ENCODE assay signal across 8 cellular contexts in genomic region chr10:100529473-100530298, GRCh38. TPM values are rescaled to one million over a fixed set of nuclear protein-coding genes. Genes with fewer than 3 reads are reported as not detected.
A peak's percentile ranks its signal among the peaks of the same experiment; 100 is the strongest.
DNase-seq lines count a peak whose midpoint lies in the region; ATAC-seq and TF ChIP-seq lines count a peak whose summit lies in the region.

Gene NDUFB8, minus strand, starts transcription at chr10:100529871. Its CDS starts 20 bp downstream, at chr10:100529851.

- no peak within 1 kb of the TSS for H3K4me3 ChIP-seq in KMS-11 (IDR thresholded peaks at IDR 0.05; ENCODE audit: insufficient read depth, low read depth, low read length)
- peak within 1 kb of the TSS; percentile 66 to 93 (median 85) for H3K4me3 ChIP-seq in Peyer's patch
- H3K4me3 ChIP-seq in mucosa of stomach (ENCODE audit: low read length) = peak within 1 kb of the TSS; percentile 81

- H3K36me3 Mint-ChIP-seq in activated T-cell treated with anti-CD3 and anti-CD28 coated beads, Interleukin-2, amount 50 U/mL, for 24 hours (ENCODE audit: low read depth) = peaks cover 52% of the 10 kb centered on the region

- peaks cover 43% of the 10 kb centered on the region for H3K4me1 Mint-ChIP-seq in activated T-cell treated with anti-CD3 and anti-CD28 coated beads, Interleukin-2, amount 50 U/mL, for 24 hours (ENCODE audit: low read depth)

- H3K36me3 ChIP-seq in KMS-11 (ENCODE audit: insufficient read depth) = no peaks in the 10 kb centered on the region
- peaks cover 0 to 23% (median 0%) of the 10 kb centered on the region in 3 donors for H3K36me3 ChIP-seq in Peyer's patch
- no peaks in the 10 kb centered on the region for H3K36me3 ChIP-seq in mucosa of stomach (ENCODE audit: control insufficient read depth, insufficient read depth, low read length)

- no peak for TF ChIP-seq CTCF in KMS-11 (conservative IDR thresholded peaks at IDR 0.05; ENCODE audit: low read depth, low read length)
- TF ChIP-seq CTCF in Peyer's patch (IDR thresholded peaks at IDR 0.05) = no peak

- peaks cover 23% of the 10 kb centered on the region; the same call in 1 of the 2 replicates for H3K79me2 ChIP-seq in KMS-11 (ENCODE audit: insufficient read depth, low read depth)

- DNase-seq in Ammon's horn (ENCODE audit: low spot score) (peak; percentile 90), Peyer's patch (peak; percentile 89 to 95 (median 91)), erythroblast (lab: John Stamatoyannopoulos, UW) (peak; percentile 87 to 90)
- DNase-seq in activated T-cell treated with anti-CD3 and anti-CD28 coated beads, Interleukin-2, amount 50 U/mL, for 24 hours = peak; percentile 91
- DNase-seq in stimulated activated CD8-positive, alpha-beta memory T cell treated with anti-CD3 and anti-CD28 coated beads, Interleukin-4, amount 100 ng/mL, for 48 hours = peak; percentile 92

- TF ChIP-seq POLR2A in Peyer's patch (IDR thresholded peaks at IDR 0.05) = peak; percentile 42 to 57
- TF ChIP-seq POLR2A in erythroblast (IDR thresholded peaks at IDR 0.05; ENCODE audit: low read length) = peak; percentile 83

- peak within 1 kb of the TSS; percentile 100 for H3K4me3 Mint-ChIP-seq in activated T-cell treated with anti-CD3 and anti-CD28 coated beads, Interleukin-2, amount 50 U/mL, for 24 hours

- peak within 1 kb of the TSS; percentile 91 for H3K4me2 ChIP-seq in KMS-11

- H3K4me1 ChIP-seq in KMS-11 (ENCODE audit: low read depth, poor library complexity, severe bottlenecking) (peaks cover 48% of the 10 kb centered on the region), Peyer's patch (peaks cover 0 to 19% (median 5%) of the 10 kb centered on the region in 4 donors), mucosa of stomach (ENCODE audit: control insufficient read depth, insufficient read depth, low read length) (peaks cover 10% of the 10 kb centered on the region)

- peak within 1 kb of the TSS; percentile 100 for H3K27ac Mint-ChIP-seq in activated T-cell treated with anti-CD3 and anti-CD28 coated beads, Interleukin-2, amount 50 U/mL, for 24 hours

- ATAC-seq in GM19395 (IDR thresholded peaks at IDR 0.05; ENCODE audit: unreplicated experiment) = peak; percentile 60

- H3K27me3 ChIP-seq in KMS-11 (ENCODE audit: insufficient read depth, low read depth) (no peaks in the 10 kb centered on the region), Peyer's patch (no peaks in the 10 kb centered on the region), mucosa of stomach (ENCODE audit: control insufficient read depth, insufficient read depth, low read length) (no peaks in the 10 kb centered on the region)

- H3K9me3 ChIP-seq in Peyer's patch (no peaks in the 10 kb centered on the region), mucosa of stomach (ENCODE audit: control insufficient read depth, low read length) (no peaks in the 10 kb centered on the region)

- H3K9ac ChIP-seq in KMS-11 (peak within 1 kb of the TSS; percentile 71; the same call in 1 of the 2 replicates), mucosa of stomach (ENCODE audit: low read length) (peak within 1 kb of the TSS; percentile 92)

- H2AFZ ChIP-seq in KMS-11 (ENCODE audit: low read depth) = peak within 1 kb of the TSS; percentile 86

- H3K27me3 Mint-ChIP-seq in activated T-cell treated with anti-CD3 and anti-CD28 coated beads, Interleukin-2, amount 50 U/mL, for 24 hours = no peaks in the 10 kb centered on the region

- H4K20me1 ChIP-seq in KMS-11 (ENCODE audit: insufficient read depth) = no peaks in the 10 kb centered on the region

- H3K9me3 Mint-ChIP-seq in activated T-cell treated with anti-CD3 and anti-CD28 coated beads, Interleukin-2, amount 50 U/mL, for 24 hours = no peaks in the 10 kb centered on the region

- H3K27ac ChIP-seq in KMS-11 (peak within 1 kb of the TSS; percentile 18; the same call in 1 of the 2 replicates), Peyer's patch (peak within 1 kb of the TSS; percentile 79 to 83 (median 82))

RNA-seq across cellular contexts. Expression of gene NDUFB8, which starts in this region (rescaled TPM):
- 100 to 1,000 TPM; 122 to 229 (median 167) TPM for total RNA-seq in Peyer's patch
